In the genomic region with DNA sequence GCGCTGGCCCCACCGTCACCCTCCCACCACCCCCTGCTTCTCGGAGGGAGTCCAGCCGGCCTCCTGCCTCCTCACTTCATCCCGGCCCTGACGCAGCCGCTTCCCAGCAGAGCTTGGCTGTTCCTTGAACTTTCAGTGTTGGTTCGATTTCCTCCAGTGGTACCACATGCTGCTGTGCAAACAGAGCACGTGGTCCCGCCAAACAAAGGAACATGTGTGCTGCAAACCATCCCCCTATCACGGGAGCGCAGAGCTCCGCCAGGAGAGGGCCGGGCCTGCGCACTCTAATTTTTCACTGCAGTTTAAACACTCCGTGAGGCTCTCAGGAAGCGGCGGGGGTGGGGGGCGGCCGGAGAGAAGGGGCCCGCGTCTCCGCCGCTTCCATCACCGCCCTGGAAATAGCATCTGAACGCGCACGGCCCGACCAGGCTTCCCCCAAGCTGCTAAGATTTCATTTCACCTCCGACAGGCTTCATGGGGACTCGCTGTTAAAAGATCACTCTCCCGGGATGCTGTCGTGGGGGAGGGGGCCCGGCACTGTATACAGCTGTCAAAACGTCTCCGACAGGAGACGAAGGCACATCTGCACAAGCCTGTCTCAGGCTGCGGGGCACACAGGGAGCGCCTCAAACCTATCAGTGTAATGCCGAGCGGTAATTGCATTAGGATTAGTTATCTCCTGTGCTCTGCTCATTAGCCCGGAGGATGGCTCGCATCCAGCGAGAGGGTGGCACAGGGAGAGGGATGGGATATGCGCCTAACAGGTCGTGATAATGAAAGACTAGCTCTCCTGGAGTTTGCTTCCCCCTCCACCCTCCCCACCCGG, we compare ENCODE assay signal across 1 cellular context.
A peak's percentile ranks its signal among the peaks of the same experiment; 100 is the strongest.
TF ChIP-seq lines count a peak whose summit lies in the region.

No MANE protein-coding gene starts in this region.

TF ChIP-seq in WTC11, 78 proteins besides CTCF, POLR2A, EP300 and RAD21 (continued from another document):
- TF ChIP-seq, protein P1, sequence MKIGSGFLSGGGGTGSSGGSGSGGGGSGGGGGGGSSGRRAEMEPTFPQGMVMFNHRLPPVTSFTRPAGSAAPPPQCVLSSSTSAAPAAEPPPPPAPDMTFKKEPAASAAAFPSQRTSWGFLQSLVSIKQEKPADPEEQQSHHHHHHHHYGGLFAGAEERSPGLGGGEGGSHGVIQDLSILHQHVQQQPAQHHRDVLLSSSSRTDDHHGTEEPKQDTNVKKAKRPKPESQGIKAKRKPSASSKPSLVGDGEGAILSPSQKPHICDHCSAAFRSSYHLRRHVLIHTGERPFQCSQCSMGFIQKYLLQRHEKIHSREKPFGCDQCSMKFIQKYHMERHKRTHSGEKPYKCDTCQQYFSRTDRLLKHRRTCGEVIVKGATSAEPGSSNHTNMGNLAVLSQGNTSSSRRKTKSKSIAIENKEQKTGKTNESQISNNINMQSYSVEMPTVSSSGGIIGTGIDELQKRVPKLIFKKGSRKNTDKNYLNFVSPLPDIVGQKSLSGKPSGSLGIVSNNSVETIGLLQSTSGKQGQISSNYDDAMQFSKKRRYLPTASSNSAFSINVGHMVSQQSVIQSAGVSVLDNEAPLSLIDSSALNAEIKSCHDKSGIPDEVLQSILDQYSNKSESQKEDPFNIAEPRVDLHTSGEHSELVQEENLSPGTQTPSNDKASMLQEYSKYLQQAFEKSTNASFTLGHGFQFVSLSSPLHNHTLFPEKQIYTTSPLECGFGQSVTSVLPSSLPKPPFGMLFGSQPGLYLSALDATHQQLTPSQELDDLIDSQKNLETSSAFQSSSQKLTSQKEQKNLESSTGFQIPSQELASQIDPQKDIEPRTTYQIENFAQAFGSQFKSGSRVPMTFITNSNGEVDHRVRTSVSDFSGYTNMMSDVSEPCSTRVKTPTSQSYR (CRISPR knock-in tag; IDR thresholded peaks at IDR 0.05) = no peak; the same call in 1 of the 2 replicates
- TF ChIP-seq SMAD4 (CRISPR knock-in tag; IDR thresholded peaks at IDR 0.05) (0 out of 2 replicates have a peak, but pooled peaks have one; percentile 15), ZNF219 (CRISPR knock-in tag; IDR thresholded peaks at IDR 0.05; ENCODE audit: borderline replicate concordance) (no peak), FOXJ3 (CRISPR knock-in tag; IDR thresholded peaks at IDR 0.05; ENCODE audit: borderline replicate concordance) (no peak), CBFB (CRISPR knock-in tag; IDR thresholded peaks at IDR 0.05; ENCODE audit: low read depth) (no peak), HMGA2 (CRISPR knock-in tag; IDR thresholded peaks at IDR 0.05) (no peak), PRRX2 (CRISPR knock-in tag; IDR thresholded peaks at IDR 0.05) (no peak)
- TF ChIP-seq, protein P2, sequence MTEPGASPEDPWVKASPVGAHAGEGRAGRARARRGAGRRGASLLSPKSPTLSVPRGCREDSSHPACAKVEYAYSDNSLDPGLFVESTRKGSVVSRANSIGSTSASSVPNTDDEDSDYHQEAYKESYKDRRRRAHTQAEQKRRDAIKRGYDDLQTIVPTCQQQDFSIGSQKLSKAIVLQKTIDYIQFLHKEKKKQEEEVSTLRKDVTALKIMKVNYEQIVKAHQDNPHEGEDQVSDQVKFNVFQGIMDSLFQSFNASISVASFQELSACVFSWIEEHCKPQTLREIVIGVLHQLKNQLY (CRISPR knock-in tag; IDR thresholded peaks at IDR 0.05) = no peak
- TF ChIP-seq, protein P3, sequence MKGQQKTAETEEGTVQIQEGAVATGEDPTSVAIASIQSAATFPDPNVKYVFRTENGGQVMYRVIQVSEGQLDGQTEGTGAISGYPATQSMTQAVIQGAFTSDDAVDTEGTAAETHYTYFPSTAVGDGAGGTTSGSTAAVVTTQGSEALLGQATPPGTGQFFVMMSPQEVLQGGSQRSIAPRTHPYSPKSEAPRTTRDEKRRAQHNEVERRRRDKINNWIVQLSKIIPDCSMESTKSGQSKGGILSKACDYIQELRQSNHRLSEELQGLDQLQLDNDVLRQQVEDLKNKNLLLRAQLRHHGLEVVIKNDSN (CRISPR knock-in tag; IDR thresholded peaks at IDR 0.05) = peak; percentile 90
